In the genomic region with DNA sequence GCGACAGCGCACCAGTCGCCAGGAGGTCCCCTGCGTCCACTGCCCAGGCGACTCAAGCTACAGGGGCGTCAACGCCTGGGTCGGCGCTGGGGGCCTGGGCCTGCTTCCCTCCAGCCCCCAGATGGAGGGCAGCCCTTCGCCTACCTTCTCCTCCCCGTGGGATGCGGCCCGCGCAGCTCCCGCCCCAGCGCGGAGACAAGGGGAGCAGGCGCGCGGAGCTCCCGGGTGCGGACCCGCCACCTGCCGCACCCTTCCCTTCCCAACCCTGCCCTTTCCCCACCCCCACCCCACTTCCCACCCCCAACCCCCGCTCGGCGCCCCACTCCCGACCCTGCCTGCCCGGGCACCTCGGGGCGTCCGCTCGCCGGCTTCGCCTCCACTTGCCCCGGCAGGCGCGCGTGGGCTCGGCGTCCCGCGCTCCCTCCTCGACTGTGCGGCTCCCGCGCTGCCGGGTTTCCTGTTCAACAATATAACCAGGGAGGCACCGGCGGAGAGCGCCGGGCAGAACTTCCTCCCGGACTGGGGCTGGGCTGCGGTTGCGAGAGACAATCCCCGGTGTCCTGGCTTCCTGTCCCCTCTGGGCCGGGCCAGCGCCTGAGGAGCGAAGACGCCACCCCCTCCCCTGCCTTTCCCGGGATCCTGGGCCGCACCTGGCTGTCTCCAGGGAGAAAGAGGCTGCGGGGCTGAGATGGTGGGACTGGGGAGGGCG, we compare ENCODE assay signal across 8 cellular contexts. TPM values are rescaled to one million over a fixed set of nuclear protein-coding genes. Genes with fewer than 3 reads are reported as not detected.
DNase-seq lines count a peak whose midpoint lies in the region; ATAC-seq and TF ChIP-seq lines count a peak whose summit lies in the region.

A gene with protein sequence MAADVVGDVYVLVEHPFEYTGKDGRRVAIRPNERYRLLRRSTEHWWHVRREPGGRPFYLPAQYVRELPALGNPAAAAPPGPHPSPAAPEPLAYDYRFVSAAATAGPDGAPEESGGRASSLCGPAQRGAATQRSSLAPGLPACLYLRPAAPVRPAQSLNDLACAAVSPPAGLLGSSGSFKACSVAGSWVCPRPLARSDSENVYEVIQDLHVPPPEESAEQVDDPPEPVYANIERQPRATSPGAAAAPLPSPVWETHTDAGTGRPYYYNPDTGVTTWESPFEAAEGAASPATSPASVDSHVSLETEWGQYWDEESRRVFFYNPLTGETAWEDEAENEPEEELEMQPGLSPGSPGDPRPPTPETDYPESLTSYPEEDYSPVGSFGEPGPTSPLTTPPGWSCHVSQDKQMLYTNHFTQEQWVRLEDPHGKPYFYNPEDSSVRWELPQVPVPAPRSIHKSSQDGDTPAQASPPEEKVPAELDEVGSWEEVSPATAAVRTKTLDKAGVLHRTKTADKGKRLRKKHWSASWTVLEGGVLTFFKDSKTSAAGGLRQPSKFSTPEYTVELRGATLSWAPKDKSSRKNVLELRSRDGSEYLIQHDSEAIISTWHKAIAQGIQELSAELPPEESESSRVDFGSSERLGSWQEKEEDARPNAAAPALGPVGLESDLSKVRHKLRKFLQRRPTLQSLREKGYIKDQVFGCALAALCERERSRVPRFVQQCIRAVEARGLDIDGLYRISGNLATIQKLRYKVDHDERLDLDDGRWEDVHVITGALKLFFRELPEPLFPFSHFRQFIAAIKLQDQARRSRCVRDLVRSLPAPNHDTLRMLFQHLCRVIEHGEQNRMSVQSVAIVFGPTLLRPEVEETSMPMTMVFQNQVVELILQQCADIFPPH (minus strand): TSS at position 466 of the 709 bp plus-strand sequence. CDS start 2,591 bp downstream, outside the sequence.

- H3K27ac Mint-ChIP-seq in effector memory CD8-positive, alpha-beta T cell, result peak within 1 kb of the TSS in 1 of 2 donors; percentile 87
- H3K27ac Mint-ChIP-seq in mesothelial cell of epicardium, result peak within 1 kb of the TSS; percentile 25

- peaks cover 19 to 23% of the 10 kb centered on the region in 2 donors for H3K4me1 Mint-ChIP-seq in effector memory CD8-positive, alpha-beta T cell (ENCODE audit: low read depth in 2 of 2)
- peaks cover 23% of the 10 kb centered on the region for H3K4me1 Mint-ChIP-seq in mesothelial cell of epicardium

- H3K27me3 ChIP-seq in SJSA1 (replicated peaks), result peaks cover 37% of the 10 kb centered on the region

- DNase-seq in activated CD4-positive, CD25-positive, alpha-beta regulatory T cell treated with anti-CD3 and anti-CD28 coated beads, Interleukin-2, amount 50 U/mL, for 72 hours, result peak; percentile 46
- DNase-seq in SJSA1 (ENCODE audit: low read depth in 1 of 2, low spot score in 2 of 2) (peak in 1 of 2 experiments; percentile 55), mesothelial cell of epicardium (ENCODE audit: low spot score in 2 of 2, unreplicated experiment in 2 of 2) (no peak), GM20000 (ENCODE audit: low spot score) (no peak)
- no peak for DNase-seq in effector memory CD8-positive, alpha-beta T cell

- H3K27ac ChIP-seq in SJSA1, result no peak within 1 kb of the TSS
- peak within 1 kb of the TSS; percentile 32 for H3K27ac ChIP-seq in urinary bladder (ENCODE audit: low read depth)

- peaks cover 14% of the 10 kb centered on the region for H3K36me3 Mint-ChIP-seq in effector memory CD8-positive, alpha-beta T cell (ENCODE audit: insufficient read depth)
- H3K36me3 Mint-ChIP-seq in mesothelial cell of epicardium, result peaks cover 3% of the 10 kb centered on the region

- no peaks in the 10 kb centered on the region for H3K9me3 Mint-ChIP-seq in effector memory CD8-positive, alpha-beta T cell
- H3K9me3 Mint-ChIP-seq in mesothelial cell of epicardium, result no peaks in the 10 kb centered on the region

- H3K4me3 ChIP-seq in SJSA1, result peak within 1 kb of the TSS; percentile 25
- peak within 1 kb of the TSS; percentile 47 for H3K4me3 ChIP-seq in urinary bladder (ENCODE audit: low read depth, low read length)

- H3K36me3 ChIP-seq in SJSA1 (peaks cover 10% of the 10 kb centered on the region), urinary bladder (ENCODE audit: insufficient read depth) (peaks cover 2% of the 10 kb centered on the region)

- ATAC-seq in activated CD4-positive, CD25-positive, alpha-beta regulatory T cell treated with anti-CD3 and anti-CD28 coated beads, Interleukin-2, amount 50 U/mL, for 24 hours, result no peak
- peak; percentile 29 for ATAC-seq in effector memory CD8-positive, alpha-beta T cell (replicated peaks)
- ATAC-seq in HG03097 (IDR thresholded peaks at IDR 0.05; ENCODE audit: low FRiP score, unreplicated experiment), result no peak

- peak within 1 kb of the TSS; percentile 84 to 92 for H3K4me3 Mint-ChIP-seq in effector memory CD8-positive, alpha-beta T cell
- H3K4me3 Mint-ChIP-seq in mesothelial cell of epicardium, result peak within 1 kb of the TSS; percentile 71

- H3K4me1 ChIP-seq in SJSA1 (replicated peaks), result peaks cover 16% of the 10 kb centered on the region
- no peaks in the 10 kb centered on the region for H3K4me1 ChIP-seq in urinary bladder (ENCODE audit: insufficient read depth)

- no peaks in the 10 kb centered on the region for H3K27me3 Mint-ChIP-seq in effector memory CD8-positive, alpha-beta T cell
- H3K27me3 Mint-ChIP-seq in mesothelial cell of epicardium (ENCODE audit: low read depth), result peaks cover 57% of the 10 kb centered on the region

- TF ChIP-seq CTCF in mesothelial cell of epicardium (IDR thresholded peaks at IDR 0.05; ENCODE audit: unreplicated experiment), result no peak
- TF ChIP-seq CTCF in GM20000 (IDR thresholded peaks at IDR 0.05; ENCODE audit: extremely low read depth, missing control alignments), result no peak

- 3% methylated on average over 64 of the region's 64 CpGs for WGBS in urinary bladder

- H3K9me3 ChIP-seq in SJSA1 (replicated peaks), result peaks cover 3% of the 10 kb centered on the region; the same call in 1 of the 2 replicates

RNA-seq across cellular contexts. Expression of the gene that starts here (rescaled TPM):
- 0.53 TPM in 1 of 2 replicates, not detected in the other for total RNA-seq in SJSA1 (2014; rRNA removed; shearing (Covaris generic))
- 14.5 to 16.8 TPM (median 14.8 TPM) in 3 replicates for total RNA-seq in mesothelial cell of epicardium
- total RNA-seq in urinary bladder, result 12.9 TPM
- polyA plus RNA-seq in urinary bladder, result 21.8 TPM
